Comparison of ENCODE assay signal across 8 cellular contexts in the genomic region with DNA sequence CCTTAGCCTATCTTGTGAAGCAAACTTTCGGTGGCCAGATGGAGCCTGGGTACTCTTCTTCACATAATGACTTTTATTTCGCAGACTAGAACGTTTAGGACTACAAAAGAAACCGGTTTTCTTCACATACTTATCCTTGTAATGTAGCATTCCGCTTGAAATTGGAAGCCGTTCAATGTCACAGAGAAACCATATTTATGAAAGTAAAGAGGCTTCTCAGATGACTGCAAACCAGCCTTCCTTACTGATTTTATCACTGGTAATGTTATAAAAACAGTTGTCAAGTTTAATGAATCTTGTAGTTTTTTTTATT.
A peak's percentile ranks its signal among the peaks of the same experiment; 100 is the strongest.
DNase-seq lines count a peak whose midpoint lies in the region; ATAC-seq and TF ChIP-seq lines count a peak whose summit lies in the region.

No MANE protein-coding gene starts in this region.

- H3K27me3 Mint-ChIP-seq in T-helper 17 cell = no peaks in the 10 kb centered on the region

- H3K4me3 Mint-ChIP-seq in T-helper 17 cell = peak overlapping the region; percentile 93

- H3K79me2 ChIP-seq in fibroblast of lung (ENCODE audit: control insufficient read depth, insufficient read depth, low read length) = no peaks in the 10 kb centered on the region

- peaks cover 29% of the 10 kb centered on the region for H3K4me1 Mint-ChIP-seq in T-helper 17 cell

- ATAC-seq in T-helper 17 cell (no peak), GM21360 (IDR thresholded peaks at IDR 0.05; ENCODE audit: unreplicated experiment) (no peak)

- H3K27me3 ChIP-seq in GM06990 (replicated peaks; ENCODE audit: control insufficient read depth, insufficient read depth, low read length) (no peaks in the 10 kb centered on the region), fibroblast of lung (ENCODE audit: control insufficient read depth, insufficient read depth, low read length) (peaks cover 4% of the 10 kb centered on the region), rectal smooth muscle tissue (ENCODE audit: control insufficient read depth, insufficient read depth, low read length) (no peaks in the 10 kb centered on the region)

- DNase-seq in GM06990 (ENCODE audit: extremely low read depth, insufficient read length) = no peak
- no peak for DNase-seq in T-helper 17 cell
- DNase-seq in fibroblast of lung (ENCODE audit: low read depth in 2 of 2) = no peak
- DNase-seq in stimulated activated CD4-positive, alpha-beta T cell treated with anti-CD3 and anti-CD28 coated beads, Interleukin-4, amount 100 ng/mL, for 4 hours = no peak
- DNase-seq in NK-92 (lab: John Stamatoyannopoulos, UW; ENCODE audit: unreplicated experiment) = no peak
- DNase-seq in stimulated activated CD4-positive, alpha-beta T cell treated with anti-CD3 and anti-CD28 coated beads, Interleukin-12 subunit alpha, Interleukin-12 subunit beta, amount 100 ng/mL, for 4 hours = no peak

- no peak for TF ChIP-seq CTCF in GM06990 (IDR thresholded peaks at IDR 0.05; ENCODE audit: insufficient read depth, low read length, poor library complexity, severe bottlenecking)
- no peak for TF ChIP-seq CTCF in fibroblast of lung (conservative IDR thresholded peaks at IDR 0.05 in 1 of 2, IDR thresholded peaks at IDR 0.05 in 1 of 2; ENCODE audit: low read depth in 1 of 2, low read length in 2 of 2)

- peak overlapping the region; percentile 97 for H3K27ac Mint-ChIP-seq in T-helper 17 cell

- H3K4me3 ChIP-seq in GM06990 (replicated peaks; ENCODE audit: low read depth, low read length) (peak overlapping the region; percentile 54), fibroblast of lung (replicated peaks in 1 of 4; ENCODE audit: control extremely low read depth in 1 of 4, insufficient read depth in 1 of 4, low read depth in 3 of 4, low read length in 4 of 4) (peak overlapping the region in 3 of 4 experiments; percentile 45 to 70 (median 63)), rectal smooth muscle tissue (ENCODE audit: low read length) (peak overlapping the region; percentile 67)

- H2AFZ ChIP-seq in fibroblast of lung (ENCODE audit: low read length) = peak overlapping the region; percentile 82

- H3K36me3 ChIP-seq in GM06990 (ENCODE audit: control insufficient read depth, insufficient read depth, low read length) = no peaks in the 10 kb centered on the region
- H3K36me3 ChIP-seq in fibroblast of lung (ENCODE audit: control insufficient read depth, insufficient read depth, low read length) = no peaks in the 10 kb centered on the region
- H3K36me3 ChIP-seq in rectal smooth muscle tissue (ENCODE audit: control insufficient read depth, insufficient read depth, low read length) = no peaks in the 10 kb centered on the region

- H3K9me3 ChIP-seq in T-helper 17 cell (ENCODE audit: control insufficient read depth, low read length, poor library complexity, severe bottlenecking) (no peaks in the 10 kb centered on the region), fibroblast of lung (ENCODE audit: control insufficient read depth, insufficient read depth, low read depth, low read length) (no peaks in the 10 kb centered on the region)

- peak overlapping the region; percentile 74 for H3K27ac ChIP-seq in fibroblast of lung (ENCODE audit: insufficient read depth, low read length)
- peak overlapping the region; percentile 79 for H3K27ac ChIP-seq in rectal smooth muscle tissue (ENCODE audit: low read depth, low read length)

- no peak overlapping the region for H3K9ac ChIP-seq in fibroblast of lung (ENCODE audit: insufficient read depth, low read length)
- no peak overlapping the region for H3K9ac ChIP-seq in rectal smooth muscle tissue (ENCODE audit: low read length)

- H3K4me1 ChIP-seq in fibroblast of lung (ENCODE audit: control insufficient read depth, extremely low read depth, insufficient read depth, low read length) (no peaks in the 10 kb centered on the region), rectal smooth muscle tissue (ENCODE audit: control insufficient read depth, insufficient read depth, low read length) (no peaks in the 10 kb centered on the region)

- H3K36me3 Mint-ChIP-seq in T-helper 17 cell (ENCODE audit: low read depth) = no peaks in the 10 kb centered on the region

- H4K20me1 ChIP-seq in fibroblast of lung (ENCODE audit: control insufficient read depth, extremely low read depth, insufficient read depth, low read length) = no peaks in the 10 kb centered on the region

- H3K4me2 ChIP-seq in fibroblast of lung (ENCODE audit: extremely low read depth, insufficient read depth, low read length) = peak overlapping the region; percentile 72
